Comparison of ENCODE assay signal across 10 cellular contexts in genomic region chr7:49773082-49773938, GRCh38. TPM values are rescaled to one million over a fixed set of nuclear protein-coding genes. Genes with fewer than 3 reads are reported as not detected.
A peak's percentile ranks its signal among the peaks of the same experiment; 100 is the strongest.
DNase-seq lines count a peak whose midpoint lies in the region; ATAC-seq, FAIRE-seq and TF ChIP-seq lines count a peak whose summit lies in the region.
"Had no signal": no experiment of that assay in that cellular context is flagged by ENCODE, and none has a peak within 500 bp of the region (broad histone marks: within the 10 kb centered on the region; RNA-seq: fewer than 3 reads in every experiment).

VWC2 (plus strand) TSS chr7:49773638; CDS start chr7:49775436, 1,798 bp downstream.

- H3K27me3 ChIP-seq in MG63 = peaks cover 34% of the 10 kb centered on the region
- H3K27me3 ChIP-seq in gastroesophageal sphincter = peaks cover 69% of the 10 kb centered on the region
- H3K27me3 ChIP-seq in A673 (replicated peaks; ENCODE audit: insufficient read depth, low read depth, low read length, poor library complexity) = peaks cover 29% of the 10 kb centered on the region

- no peak within 1 kb of the TSS for H3K27ac ChIP-seq in gastroesophageal sphincter
- no peak within 1 kb of the TSS for H3K27ac ChIP-seq in A673 (ENCODE audit: low read depth, low read length, poor library complexity, severe bottlenecking)

- TF ChIP-seq CTCF in gastroesophageal sphincter (IDR thresholded peaks at IDR 0.05) (no peak), omental fat pad (IDR thresholded peaks at IDR 0.05) (no peak), A673 (conservative IDR thresholded peaks at IDR 0.05; ENCODE audit: low read depth, low read length) (no peak)

- TF ChIP-seq EP300 in gastroesophageal sphincter (IDR thresholded peaks at IDR 0.05) = no peak

- intact Hi-C loops in A673 (cut with micrococcal nuclease; ENCODE audit: unreplicated experiment) = no loop called here

- POLR2A ChIA-PET in A673 (lab: Charles Lee; ENCODE audit: low non-redundant PET) = no interaction called here

- TF ChIP-seq POLR2A in gastroesophageal sphincter (IDR thresholded peaks at IDR 0.05) = no peak

- CTCF ChIA-PET in A673 (lab: Charles Lee) = no interaction called here

- H3K9me3 ChIP-seq in MG63 = no peaks in the 10 kb centered on the region
- no peaks in the 10 kb centered on the region for H3K9me3 ChIP-seq in gastroesophageal sphincter
- H3K9me3 ChIP-seq in A673 (ENCODE audit: low read depth, low read length, poor library complexity, severe bottlenecking) = peaks cover 3% of the 10 kb centered on the region

- FAIRE-seq in HTR-8/SVneo (lab: Jason Lieb, UNC) = no peak
- FAIRE-seq: G401.6 had no signal

- H3K4me1 ChIP-seq in gastroesophageal sphincter = peaks cover 0 to 35% (median 27%) of the 10 kb centered on the region in 3 donors
- no peaks in the 10 kb centered on the region for H3K4me1 ChIP-seq in A673 (ENCODE audit: insufficient read depth, low read length, poor library complexity, severe bottlenecking)

- DNase-seq in COLO668 (lab: John Stamatoyannopoulos, UW; ENCODE audit: unreplicated experiment) (peak; percentile 52), MG63 (no peak), omental fat pad (ENCODE audit: low spot score) (no peak), NCI-H128 (lab: John Stamatoyannopoulos, UW; ENCODE audit: unreplicated experiment) (no peak), A673 (ENCODE audit: low spot score) (no peak), HTR-8/SVneo (ENCODE audit: insufficient read length, low spot score) (no peak)

- peak within 1 kb of the TSS; percentile 24 for H3K4me3 ChIP-seq in MG63
- H3K4me3 ChIP-seq in gastroesophageal sphincter = peak within 1 kb of the TSS; percentile 19 to 52
- H3K4me3 ChIP-seq in A673 (ENCODE audit: low read depth, low read length, poor library complexity, severe bottlenecking) = no peak within 1 kb of the TSS

- 2 to 12% methylated on average over 11 to 24 of the region's 83 CpGs for WGBS in gastroesophageal sphincter (ENCODE audit: low coverage in 1 of 2), 2 donors

- ATAC-seq in gastroesophageal sphincter (no peak), omental fat pad (ENCODE audit: low FRiP score) (peak; percentile 16), esophagus mucosa (no peak)

- H3K36me3 ChIP-seq in MG63 (no peaks in the 10 kb centered on the region), gastroesophageal sphincter (no peaks in the 10 kb centered on the region), A673 (ENCODE audit: insufficient read depth, low read length, poor library complexity, severe bottlenecking) (no peaks in the 10 kb centered on the region)

- no TSS peak for BruUV-seq in A673 (replicated peaks; lab: Mats Ljungman, UMichigan)

RNA-seq across cellular contexts. Expression of gene VWC2, which starts in this region (rescaled TPM):
- not detected in 2 replicates for total RNA-seq in MG63 (2014; rRNA removed; shearing (Covaris generic); ENCODE audit: low replicate concordance)
- total RNA-seq in gastroesophageal sphincter (under 1 TPM in 2 of 4 donors, not detected in 2; 0.08 to 0.13 TPM), omental fat pad (under 1 TPM in 3 of 4 donors, not detected in 1; under 0.01 to 0.16 (median 0.06) TPM), A673 (2021) (not detected in 2 replicates), esophagus mucosa (0.04 TPM)
- total RNA-seq: pulmonary artery endothelial cell had no signal

Comparison
In these comparisons a context has a peak if more than half of its experiments do, and no peak if none do; other contexts are left out.
1. Peak in ATAC-seq in omental fat pad; RNA of the gene not detected or under 1 TPM.